In the genomic region with DNA sequence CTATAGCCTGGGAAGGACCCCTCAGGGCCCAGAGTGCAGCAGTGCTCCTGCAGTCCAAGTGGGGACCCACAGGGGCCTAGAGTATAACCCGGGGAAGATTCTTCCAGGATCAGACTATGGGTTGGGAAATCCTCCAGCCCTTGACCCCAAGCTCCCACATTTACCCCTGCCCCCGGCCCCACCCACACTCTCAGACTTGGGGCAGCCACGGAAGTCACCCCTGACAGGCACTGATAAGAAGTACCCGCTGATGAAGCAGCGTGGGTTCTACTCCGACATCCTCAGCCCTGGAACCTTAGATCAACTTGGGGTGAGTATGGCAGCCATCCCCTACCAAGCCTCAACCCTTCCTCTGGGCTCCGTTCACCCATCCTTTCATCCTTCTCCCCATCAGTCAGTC, we compare ENCODE assay signal across 34 cellular contexts.
"Had no signal": no experiment of that assay in that cellular context is flagged by ENCODE, and none has a peak within 500 bp of the region (broad histone marks: within the 10 kb centered on the region; RNA-seq: fewer than 3 reads in every experiment).

No MANE protein-coding gene starts in this region.

- H3K4me3 Mint-ChIP-seq: activated B cell treated with CpG ODN at 0.5 μM for 24 hours; activated CD4-positive, alpha-beta memory T cell treated with anti-CD3 and anti-CD28 coated beads for 36 hours; activated CD4-positive, alpha-beta T cell treated with anti-CD3 and anti-CD28 coated beads for 36 hours; activated CD4-positive, alpha-beta T cell treated with anti-CD3 and anti-CD28 coated beads, Interleukin-2, amount 10 ng/mL, durations not matched to agents 24 days and 14 days; activated CD8-positive, alpha-beta memory T cell treated with anti-CD3 and anti-CD28 coated beads, Interleukin-2, amount 10 ng/mL, durations not matched to agents 7 days and 5 days; activated CD8-positive, alpha-beta T cell treated with anti-CD3 and anti-CD28 coated beads, Interleukin-2, amount 10 ng/mL, durations not matched to agents 7 days and 5 days; activated naive CD8-positive, alpha-beta T cell; activated T-cell treated with anti-CD3 and anti-CD28 coated beads, Interleukin-2, amount 50 U/mL, for 72 hours; central memory CD8-positive, alpha-beta T cell; T-helper 17 cell; T-helper 2 cell treated with Interferon-gamma antibody and Interleukin-4, amounts not matched to agents 5 μg/mL and 100 μg/mL, for 36 hours had no signal

- H3K9me3 Mint-ChIP-seq: activated B cell treated with CpG ODN at 0.5 μM for 24 hours; activated CD4-positive, alpha-beta memory T cell treated with anti-CD3 and anti-CD28 coated beads for 36 hours; activated CD4-positive, alpha-beta T cell treated with anti-CD3 and anti-CD28 coated beads, Interleukin-2, amount 10 ng/mL, durations not matched to agents 24 days and 14 days; activated T-cell treated with anti-CD3 and anti-CD28 coated beads, Interleukin-2, amount 50 U/mL, for 72 hours; central memory CD8-positive, alpha-beta T cell; T-helper 2 cell treated with Interferon-gamma antibody and Interleukin-4, amounts not matched to agents 5 μg/mL and 100 μg/mL, for 36 hours had no signal

- FAIRE-seq: astrocyte, bronchial epithelial cell, colon, endometrium, frontal cortex had no signal

- H3K36me3 ChIP-seq: brain microvascular endothelial cell, WERI-Rb-1 had no signal

- DNase-seq: activated B cell treated with CpG ODN at 0.5 μM for 24 hours; activated CD4-positive, alpha-beta memory T cell treated with anti-CD3 and anti-CD28 coated beads for 36 hours; activated CD4-positive, alpha-beta T cell treated with anti-CD3 and anti-CD28 coated beads for 36 hours; activated CD4-positive, alpha-beta T cell treated with anti-CD3 and anti-CD28 coated beads, Interleukin-2, amount 10 ng/mL, durations not matched to agents 24 days and 14 days; activated CD8-positive, alpha-beta memory T cell treated with anti-CD3 and anti-CD28 coated beads, Interleukin-2, amount 10 ng/mL, durations not matched to agents 7 days and 5 days; activated CD8-positive, alpha-beta memory T cell treated with anti-CD3 and anti-CD28 coated beads, Interleukin-2, amount 50 U/mL, for 4 hours; activated CD8-positive, alpha-beta T cell treated with anti-CD3 and anti-CD28 coated beads, Interleukin-2, amount 10 ng/mL, durations not matched to agents 7 days and 5 days; activated effector memory CD4-positive, alpha-beta T cell treated with Interleukin-2 at 50 U/mL for 16 hours; activated gamma-delta T cell treated with Interleukin-2 at 50 U/mL for 16 hours; activated naive CD4-positive, alpha-beta T cell treated with anti-CD3 and anti-CD28 coated beads, Interleukin-2, amount 50 U/mL, for 16 hours; activated naive CD4-positive, alpha-beta T cell treated with Interleukin-2 at 50 U/mL for 16 hours; activated T-cell treated with anti-CD3 and anti-CD28 coated beads, Interleukin-2, amount 50 U/mL, for 1 hour; activated T-cell treated with anti-CD3 and anti-CD28 coated beads, Interleukin-2, amount 50 U/mL, for 72 hours; amniotic stem cell; anterior cingulate cortex; brain microvascular endothelial cell; cortex of kidney; effector CD8-positive, alpha-beta T cell; foreskin fibroblast; head of caudate nucleus; T-helper 1 cell; T-helper 17 cell; T1000; WERI-Rb-1 had no signal

- H3K27me3 ChIP-seq: brain microvascular endothelial cell had no signal

- H3K27me3 Mint-ChIP-seq: activated B cell treated with CpG ODN at 0.5 μM for 24 hours; activated CD4-positive, alpha-beta memory T cell treated with anti-CD3 and anti-CD28 coated beads for 36 hours; activated CD4-positive, alpha-beta T cell treated with anti-CD3 and anti-CD28 coated beads for 36 hours; activated CD4-positive, alpha-beta T cell treated with anti-CD3 and anti-CD28 coated beads, Interleukin-2, amount 10 ng/mL, durations not matched to agents 24 days and 14 days; activated CD8-positive, alpha-beta memory T cell treated with anti-CD3 and anti-CD28 coated beads, Interleukin-2, amount 10 ng/mL, durations not matched to agents 7 days and 5 days; activated naive CD8-positive, alpha-beta T cell; central memory CD8-positive, alpha-beta T cell; T-helper 17 cell had no signal

- H3K27ac ChIP-seq: brain microvascular endothelial cell, WERI-Rb-1 had no signal

- H3K36me3 Mint-ChIP-seq: activated CD4-positive, alpha-beta memory T cell treated with anti-CD3 and anti-CD28 coated beads for 36 hours; activated CD8-positive, alpha-beta memory T cell treated with anti-CD3 and anti-CD28 coated beads, Interleukin-2, amount 10 ng/mL, durations not matched to agents 7 days and 5 days had no signal

- ATAC-seq: activated CD4-positive, alpha-beta T cell treated with anti-CD3 and anti-CD28 coated beads for 36 hours; activated CD4-positive, CD25-positive, alpha-beta regulatory T cell treated with anti-CD3 and anti-CD28 coated beads, Interleukin-2, amount 50 U/mL, for 24 hours; activated CD8-positive, alpha-beta memory T cell treated with anti-CD3 and anti-CD28 coated beads, Interleukin-2, amount 10 ng/mL, durations not matched to agents 7 days and 5 days; activated CD8-positive, alpha-beta T cell treated with anti-CD3 and anti-CD28 coated beads, Interleukin-2, amount 10 ng/mL, durations not matched to agents 7 days and 5 days; activated T-cell treated with anti-CD3 and anti-CD28 coated beads, Interleukin-2, amount 50 U/mL, for 72 hours; esophagus mucosa; T-helper 17 cell had no signal
